Comparison of ENCODE assay signal across 25 cellular contexts in the genomic region with DNA sequence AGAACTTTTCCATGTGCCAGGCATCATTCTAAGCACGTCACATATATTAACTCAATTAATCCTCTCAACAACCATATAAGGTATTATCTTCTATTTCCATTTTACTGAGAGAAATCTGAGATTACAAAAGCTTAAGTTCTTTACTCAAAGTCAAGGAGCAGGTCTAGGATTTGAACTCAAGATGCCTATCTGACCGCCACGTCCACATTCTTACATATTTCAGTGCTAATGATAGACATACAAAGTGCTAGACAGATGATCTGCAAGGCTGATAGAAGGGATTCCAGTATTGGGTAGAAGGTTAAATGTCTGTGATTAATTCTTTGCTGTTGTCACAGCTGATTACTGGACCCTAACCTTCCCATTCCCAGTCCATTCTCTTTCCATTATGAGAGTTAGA. TPM values are rescaled to one million over a fixed set of nuclear protein-coding genes. Genes with fewer than 3 reads are reported as not detected.
DNase-seq lines count a peak whose midpoint lies in the region; ATAC-seq, FAIRE-seq and TF ChIP-seq lines count a peak whose summit lies in the region.
"Had no signal": no experiment of that assay in that cellular context is flagged by ENCODE, and none has a peak within 500 bp of the region (broad histone marks: within the 10 kb centered on the region; RNA-seq: fewer than 3 reads in every experiment).

No MANE protein-coding gene starts in this region.

- no peaks in the 10 kb centered on the region for H3K27me3 Mint-ChIP-seq in activated T-cell treated with anti-CD3 and anti-CD28 coated beads, Interleukin-2, amount 50 U/mL, for 24 hours
- no peaks in the 10 kb centered on the region for H3K27me3 Mint-ChIP-seq in activated T-cell treated with anti-CD3 and anti-CD28 coated beads, Interleukin-2, amount 50 U/mL, for 72 hours (ENCODE audit: low read depth)
- no peaks in the 10 kb centered on the region for H3K27me3 Mint-ChIP-seq in CD8-positive, alpha-beta T cell (ENCODE audit: low read depth)
- H3K27me3 Mint-ChIP-seq: CD4-positive, alpha-beta memory T cell had no signal

- FAIRE-seq in GM12878 (lab: Jason Lieb, UNC), result no peak
- FAIRE-seq: A204.1, D721Med, GM19239 had no signal

- H4K20me1 ChIP-seq in Loucy (ENCODE audit: insufficient read depth, low read length, poor library complexity, severe bottlenecking) (peaks cover 30% of the 10 kb centered on the region), GM12878 (ENCODE audit: control insufficient read depth, insufficient read depth) (no peaks in the 10 kb centered on the region)

- in situ Hi-C loops in GM12878 (cut with MboI), result no loop called here

- CTCF ChIA-PET in CD8-positive, alpha-beta T cell (lab: Charles Lee), result interaction anchor here (0.9 to 2.7 kb wide), 6 partner anchors 10 to 316 kb away, joined by 3 to 16 read pairs (median 4); no protein-coding TSS in a partner anchor
- CTCF ChIA-PET in GM12878 (lab: Yijun Ruan, JAX), result interaction anchor here (1.1 to 5.0 kb wide), 7 partner anchors 10 to 301 kb away, joined by 3 to 32 read pairs (median 4); no protein-coding TSS in a partner anchor

- no peak overlapping the region for H3K27ac ChIP-seq in CD8-positive, alpha-beta T cell (ENCODE audit: low read depth, low read length)
- no peak overlapping the region for H3K27ac ChIP-seq in GM12878 (ENCODE audit: control insufficient read depth, insufficient read depth)
- H3K27ac ChIP-seq: SK-N-MC had no signal

- no peaks in the 10 kb centered on the region for H3K9me3 ChIP-seq in CD8-positive, alpha-beta T cell (ENCODE audit: low read length)
- H3K9me3 ChIP-seq in Loucy (ENCODE audit: insufficient read depth, low read depth, low read length), result no peaks in the 10 kb centered on the region
- no peaks in the 10 kb centered on the region for H3K9me3 ChIP-seq in GM12878 (replicated peaks; ENCODE audit: control insufficient read depth, insufficient read depth, low read length)
- H3K9me3 ChIP-seq: BE2C had no signal

- RAD21 ChIA-PET in GM12878 (lab: Charles Lee; ENCODE audit: unreplicated experiment), result interaction anchor here (1.4 to 2.6 kb wide), 3 partner anchors 23 to 294 kb away, joined by 3 to 13 read pairs (median 12); no protein-coding TSS in a partner anchor

- H3K4me3 Mint-ChIP-seq in activated T-cell treated with anti-CD3 and anti-CD28 coated beads, Interleukin-2, amount 50 U/mL, for 24 hours, result no peak overlapping the region
- peak overlapping the region in 1 of 2 donors; percentile 16 for H3K4me3 Mint-ChIP-seq in activated T-cell treated with anti-CD3 and anti-CD28 coated beads, Interleukin-2, amount 50 U/mL, for 72 hours
- no peak overlapping the region for H3K4me3 Mint-ChIP-seq in CD8-positive, alpha-beta T cell
- H3K4me3 Mint-ChIP-seq: GM23338 had no signal

- H3K4me2 ChIP-seq in Loucy (ENCODE audit: low read depth, low read length, poor library complexity, severe bottlenecking) (peak overlapping the region; percentile 93), GM12878 (ENCODE audit: control insufficient read depth, insufficient read depth) (peak overlapping the region; percentile 0)
- H3K4me2 ChIP-seq: GM23338 had no signal

- TF ChIP-seq RAD21 in GM12878 (IDR thresholded peaks at IDR 0.05; ENCODE audit: insufficient read depth, low read depth, low read length), result no peak

- TF ChIP-seq EP300 in GM12878 (IDR thresholded peaks at IDR 0.05; ENCODE audit: borderline replicate concordance in 1 of 2, control insufficient read depth in 1 of 2, low read depth in 2 of 2, low read length in 2 of 2), result no peak

- BruUV-seq in GM12878 (replicated peaks; lab: Mats Ljungman, UMichigan), result no TSS peak

- H3K79me2 ChIP-seq in Loucy (ENCODE audit: insufficient read depth, low read length) (peaks cover 76% of the 10 kb centered on the region), GM12878 (ENCODE audit: control insufficient read depth, insufficient read depth, low read length) (peaks cover 61% of the 10 kb centered on the region)

- SMC1A ChIA-PET in GM12878 (lab: Charles Lee; ENCODE audit: uncharacterized antibody, unreplicated experiment), result interaction anchor here (0.9 to 2.6 kb wide), 12 partner anchors 9 to 315 kb away, joined by 3 to 11 read pairs (median 4); no protein-coding TSS in a partner anchor

- H3K9ac ChIP-seq in Loucy (ENCODE audit: low read depth, low read length, poor library complexity, severe bottlenecking) (no peak overlapping the region), GM12878 (ENCODE audit: control insufficient read depth, insufficient read depth, low read length) (no peak overlapping the region)

- WGBS in GM12878 (ENCODE audit: insufficient coverage, insufficient replicate concordance, low lambda C conversion rate, missing lambda C conversion rate), result 99% methylated on average over 3 of the region's 3 CpGs

- peaks cover 32% of the 10 kb centered on the region for H3K36me3 ChIP-seq in CD8-positive, alpha-beta T cell (ENCODE audit: insufficient read depth, low read length)
- H3K36me3 ChIP-seq in Loucy (ENCODE audit: insufficient read depth, low read length) (peaks cover 32% of the 10 kb centered on the region), GM12878 (ENCODE audit: control insufficient read depth in 2 of 2, insufficient read depth in 2 of 2, low read length in 1 of 2) (peaks cover 5 to 7% of the 10 kb centered on the region in 2 experiments)

- no peaks in the 10 kb centered on the region for H3K9me3 Mint-ChIP-seq in activated T-cell treated with anti-CD3 and anti-CD28 coated beads, Interleukin-2, amount 50 U/mL, for 24 hours
- H3K9me3 Mint-ChIP-seq in activated T-cell treated with anti-CD3 and anti-CD28 coated beads, Interleukin-2, amount 50 U/mL, for 72 hours, result no peaks in the 10 kb centered on the region
- H3K9me3 Mint-ChIP-seq in CD8-positive, alpha-beta T cell, result no peaks in the 10 kb centered on the region
- H3K9me3 Mint-ChIP-seq: CD4-positive, alpha-beta memory T cell; GM23338 had no signal

- no peak for DNase-seq in activated T-cell treated with anti-CD3 and anti-CD28 coated beads, Interleukin-2, amount 50 U/mL, for 24 hours
- no peak for DNase-seq in activated T-cell treated with anti-CD3 and anti-CD28 coated beads, Interleukin-2, amount 50 U/mL, for 72 hours
- DNase-seq in CD8-positive, alpha-beta T cell, result no peak
- DNase-seq in GM12878 (ENCODE audit: low read depth, low spot score), result no peak
- DNase-seq in stimulated activated CD4-positive, alpha-beta T cell treated with anti-CD3 and anti-CD28 coated beads, Interleukin-1b, Interleukin-23, amount 100 ng/mL, for 48 hours, result no peak
- no peak for DNase-seq in NCI-H2081 (lab: John Stamatoyannopoulos, UW)
- no peak for DNase-seq in stimulated activated CD4-positive, alpha-beta T cell treated with anti-CD3 and anti-CD28 coated beads, Interleukin-2, amount 100 ng/mL, for 24 hours
- DNase-seq: BE2C; CD4-positive, alpha-beta memory T cell; HCEC 1CT; NCI-H1105; NCI-H1694; NCI-H2107; NCI-H2227 treated with DMSO at 0.1 percent for 48 hours; NCI-H524; NCI-H82; SHP77 had no signal

- H3K4me1 Mint-ChIP-seq in activated T-cell treated with anti-CD3 and anti-CD28 coated beads, Interleukin-2, amount 50 U/mL, for 24 hours (ENCODE audit: low read depth), result peaks cover 64% of the 10 kb centered on the region
- H3K4me1 Mint-ChIP-seq in activated T-cell treated with anti-CD3 and anti-CD28 coated beads, Interleukin-2, amount 50 U/mL, for 72 hours (ENCODE audit: low read depth), result peaks cover 67% of the 10 kb centered on the region
- peaks cover 74% of the 10 kb centered on the region for H3K4me1 Mint-ChIP-seq in CD8-positive, alpha-beta T cell (ENCODE audit: low read depth)

- intact Hi-C loops in CD8-positive, alpha-beta T cell (cut with DNase I, micrococcal nuclease), result no loop called here
- intact Hi-C loops in GM12878 (cut with micrococcal nuclease; ENCODE audit: unreplicated experiment), result loop anchor here (2.0 kb wide), 1 partner anchor 15 kb away; no protein-coding TSS in a partner anchor

- no peak for ATAC-seq in activated T-cell treated with anti-CD3 and anti-CD28 coated beads, Interleukin-2, amount 50 U/mL, for 72 hours (replicated peaks in 1 of 2)
- no peak for ATAC-seq in CD8-positive, alpha-beta T cell
- no peak for ATAC-seq in GM12878
- ATAC-seq: GM23338 had no signal

- no peak overlapping the region for H3K4me3 ChIP-seq in CD8-positive, alpha-beta T cell (ENCODE audit: low read depth, low read length)
- H3K4me3 ChIP-seq in Loucy (ENCODE audit: low read length, poor library complexity, severe bottlenecking), result peak overlapping the region; percentile 34
- H3K4me3 ChIP-seq in GM12878, result peak overlapping the region; percentile 32; the same call in 1 of the 2 replicates
- H3K4me3 ChIP-seq: GM23338, SK-N-MC had no signal

- no peaks in the 10 kb centered on the region for H3K9me2 ChIP-seq in Loucy (replicated peaks; ENCODE audit: low read depth, low read length)

- H3F3A ChIP-seq in Loucy (ENCODE audit: low read depth), result no peaks in the 10 kb centered on the region

- H3K27me3 ChIP-seq in CD8-positive, alpha-beta T cell (ENCODE audit: insufficient read depth, low read length), result no peaks in the 10 kb centered on the region
- H3K27me3 ChIP-seq in Loucy (ENCODE audit: insufficient read depth, low read length, poor library complexity, severe bottlenecking) (no peaks in the 10 kb centered on the region), GM12878 (replicated peaks in 1 of 2; ENCODE audit: control insufficient read depth in 2 of 2, insufficient read depth in 2 of 2, low read length in 1 of 2) (no peaks in the 10 kb centered on the region)
- H3K27me3 ChIP-seq: BE2C had no signal

- TF ChIP-seq POLR2A in GM12878 (IDR thresholded peaks at IDR 0.05; ENCODE audit: low read depth, low read length), result no peak

- TF ChIP-seq CTCF in CD8-positive, alpha-beta T cell (IDR thresholded peaks at IDR 0.05), result no peak
- TF ChIP-seq CTCF in Loucy (conservative IDR thresholded peaks at IDR 0.05; ENCODE audit: low read length) (no peak), GM12878 (IDR thresholded peaks at IDR 0.05 in 2 of 3, conservative IDR thresholded peaks at IDR 0.05 in 1 of 3; ENCODE audit: control insufficient read depth in 2 of 3, extremely low read depth in 1 of 3, insufficient read depth in 1 of 3, low read depth in 3 of 3, low read length in 3 of 3) (no peak)

- H2AFZ ChIP-seq in Loucy (ENCODE audit: low read length) (no peak overlapping the region), GM12878 (ENCODE audit: control insufficient read depth, low read depth, low read length) (no peak overlapping the region)
- H2AFZ ChIP-seq: GM23338 had no signal

- peaks cover 51% of the 10 kb centered on the region for H3K4me1 ChIP-seq in CD8-positive, alpha-beta T cell (ENCODE audit: insufficient read depth, low read length)
- H3K4me1 ChIP-seq in Loucy (ENCODE audit: insufficient read depth, low read length, poor library complexity, severe bottlenecking) (peaks cover 57% of the 10 kb centered on the region), GM12878 (ENCODE audit: control insufficient read depth, insufficient read depth, low read length) (peaks cover 12% of the 10 kb centered on the region; the same call in 1 of the 2 replicates)

- H3K27ac Mint-ChIP-seq in activated T-cell treated with anti-CD3 and anti-CD28 coated beads, Interleukin-2, amount 50 U/mL, for 24 hours, result peak overlapping the region; percentile 67
- H3K27ac Mint-ChIP-seq in activated T-cell treated with anti-CD3 and anti-CD28 coated beads, Interleukin-2, amount 50 U/mL, for 72 hours, result no peak overlapping the region
- peak overlapping the region; percentile 16 for H3K27ac Mint-ChIP-seq in CD8-positive, alpha-beta T cell
- H3K27ac Mint-ChIP-seq: GM23338 had no signal

- peaks cover 99% of the 10 kb centered on the region for H3K36me3 Mint-ChIP-seq in activated T-cell treated with anti-CD3 and anti-CD28 coated beads, Interleukin-2, amount 50 U/mL, for 24 hours (ENCODE audit: low read depth)
- peaks cover 15 to 43% of the 10 kb centered on the region in 2 donors for H3K36me3 Mint-ChIP-seq in activated T-cell treated with anti-CD3 and anti-CD28 coated beads, Interleukin-2, amount 50 U/mL, for 72 hours (ENCODE audit: insufficient read depth in 2 of 2)
- H3K36me3 Mint-ChIP-seq in CD8-positive, alpha-beta T cell, result peaks cover 83% of the 10 kb centered on the region

- POLR2A ChIA-PET in CD8-positive, alpha-beta T cell (lab: Charles Lee), result no interaction called here
- POLR2A ChIA-PET in GM12878 (lab: Charles Lee), result interaction anchor here (1.3 to 1.4 kb wide), 2 partner anchors 14 to 27 kb away, joined by 3 read pairs; no protein-coding TSS in a partner anchor

RNA-seq across cellular contexts. Expression of a gene that starts 4.4 kb away (rescaled TPM):
- total RNA-seq in activated T-cell treated with anti-CD3 and anti-CD28 coated beads, Interleukin-2, amount 50 U/mL, for 72 hours, result 100 to 1,000 TPM; 203 to 245 TPM
- 10 to 100 TPM; 59.9 to 64.6 TPM for total RNA-seq in CD8-positive, alpha-beta T cell
- total RNA-seq in GM12878 (2013; cell fraction: nucleolus; rRNA removed), result 42.7 and 50.3 TPM in 2 replicates
- total RNA-seq in GM12878 (2014; rRNA removed) (475 and 625 TPM in 2 replicates), GM12878 (2014; rRNA removed; fragmentation: Illumina TruSeq; extraction: Trizol) (578 and 594 TPM in 2 replicates), GM12878 (2021) (380 and 389 TPM in 2 replicates)
- 268 TPM for polyA plus RNA-seq in GM12878 (2011; ENCODE audit: low read depth)
- polyA plus RNA-seq in GM12878 (2011; rRNA removed) (728 and 857 TPM in 2 replicates), GM12878 (2014; fragmentation: Illumina TruSeq; extraction: Trizol) (627 and 753 TPM in 2 replicates), GM12878 (2014; fragmentation: Nextera tagmentation; extraction: Ambion mirVana) (1,000 to 10,000 TPM; 1,250 to 1,760 TPM), GM12878 (2014; rRNA removed) (503 and 598 TPM in 2 replicates), GM12878 (2016; fragmentation: Nextera tagmentation; extraction: Ambion mirVana) (100 to 1,000 TPM; 859 to 866 TPM)
- polyA plus RNA-seq in GM12878 (2011; cell fraction: cytosol; rRNA removed), result 362 and 444 TPM in 2 replicates
- 185 and 197 TPM in 2 replicates for polyA plus RNA-seq in GM12878 (2011; cell fraction: nucleus; rRNA removed)
- 315 and 389 TPM in 2 replicates for polyA plus RNA-seq in GM12878 (2012)
- polyA minus RNA-seq in GM12878 (2011; rRNA and poly(A)+ RNA removed), result 180 and 268 TPM in 2 replicates
- polyA minus RNA-seq in GM12878 (2011; cell fraction: cytosol; rRNA and poly(A)+ RNA removed), result 93.7 and 121 TPM in 2 replicates
- polyA minus RNA-seq in GM12878 (2011; cell fraction: nucleus; rRNA and poly(A)+ RNA removed), result 12.6 and 16.7 TPM in 2 replicates

RNA-seq across cellular contexts. Expression of a gene that starts 4.7 kb away (rescaled TPM):
- total RNA-seq in activated T-cell treated with anti-CD3 and anti-CD28 coated beads, Interleukin-2, amount 50 U/mL, for 72 hours, result 10 to 100 TPM; 15.7 to 21.5 TPM
- total RNA-seq in CD8-positive, alpha-beta T cell, result 10 to 100 TPM in 1 of 2 experiments, 1 to 10 TPM in 1; 9.5 to 11.4 TPM
- 19.3 and 27.3 TPM in 2 replicates for total RNA-seq in GM12878 (2013; cell fraction: nucleolus; rRNA removed)
- total RNA-seq in GM12878 (2014; rRNA removed) (75.3 and 79.8 TPM in 2 replicates), GM12878 (2014; rRNA removed; fragmentation: Illumina TruSeq; extraction: Trizol) (38.6 and 40.2 TPM in 2 replicates), GM12878 (2021) (57.5 and 61.5 TPM in 2 replicates)
- polyA plus RNA-seq in GM12878 (2011; ENCODE audit: low read depth), result 27.3 TPM
- polyA plus RNA-seq in GM12878 (2011; rRNA removed) (60.0 and 113 TPM in 2 replicates), GM12878 (2014; fragmentation: Illumina TruSeq; extraction: Trizol) (69.9 and 72.1 TPM in 2 replicates), GM12878 (2014; fragmentation: Nextera tagmentation; extraction: Ambion mirVana) (10 to 100 TPM; 12.7 to 34.1 TPM), GM12878 (2014; rRNA removed) (56.8 and 64.3 TPM in 2 replicates), GM12878 (2016; fragmentation: Nextera tagmentation; extraction: Ambion mirVana) (100 to 1,000 TPM; 153 to 167 TPM)
- polyA plus RNA-seq in GM12878 (2011; cell fraction: cytosol; rRNA removed), result 122 and 132 TPM in 2 replicates
- 155 and 168 TPM in 2 replicates for polyA plus RNA-seq in GM12878 (2011; cell fraction: nucleus; rRNA removed)
- polyA plus RNA-seq in GM12878 (2012), result 22.4 and 28.9 TPM in 2 replicates
- polyA minus RNA-seq in GM12878 (2011; rRNA and poly(A)+ RNA removed), result 114 and 143 TPM in 2 replicates
- polyA minus RNA-seq in GM12878 (2011; cell fraction: cytosol; rRNA and poly(A)+ RNA removed), result 22.1 and 30.8 TPM in 2 replicates
- 29.0 and 38.2 TPM in 2 replicates for polyA minus RNA-seq in GM12878 (2011; cell fraction: nucleus; rRNA and poly(A)+ RNA removed)

RNA-seq across cellular contexts. Expression of a gene that starts 20.1 kb away (rescaled TPM):
- total RNA-seq in activated T-cell treated with anti-CD3 and anti-CD28 coated beads, Interleukin-2, amount 50 U/mL, for 72 hours, result 10 to 100 TPM; 11.4 to 11.7 TPM
- 10 to 100 TPM; 14.0 to 15.5 TPM for total RNA-seq in CD8-positive, alpha-beta T cell
- total RNA-seq in GM12878 (2013; cell fraction: nucleolus; rRNA removed), result 7.2 and 7.6 TPM in 2 replicates
- total RNA-seq in GM12878 (2014; rRNA removed) (3.0 and 3.2 TPM in 2 replicates), GM12878 (2014; rRNA removed; fragmentation: Illumina TruSeq; extraction: Trizol) (4.7 and 5.7 TPM in 2 replicates), GM12878 (2021) (3.9 and 4.0 TPM in 2 replicates)
- polyA plus RNA-seq in GM12878 (2011; ENCODE audit: low read depth), result 2.1 TPM
- polyA plus RNA-seq in GM12878 (2011; rRNA removed) (2.4 TPM in 2 replicates), GM12878 (2014; fragmentation: Illumina TruSeq; extraction: Trizol) (8.8 and 11.3 TPM in 2 replicates), GM12878 (2014; fragmentation: Nextera tagmentation; extraction: Ambion mirVana) (10 to 100 TPM in 1 of 2 experiments, 1 to 10 TPM in 1; 8.1 to 11.1 TPM), GM12878 (2014; rRNA removed) (4.5 and 4.6 TPM in 2 replicates), GM12878 (2016; fragmentation: Nextera tagmentation; extraction: Ambion mirVana) (1 to 10 TPM; 3.3 to 3.4 TPM)
- 0.90 and 1.2 TPM in 2 replicates for polyA plus RNA-seq in GM12878 (2011; cell fraction: cytosol; rRNA removed)
- 5.7 and 7.8 TPM in 2 replicates for polyA plus RNA-seq in GM12878 (2011; cell fraction: nucleus; rRNA removed)
- polyA plus RNA-seq in GM12878 (2012), result 0.81 and 1.0 TPM in 2 replicates
- 0.26 and 1.0 TPM in 2 replicates for polyA minus RNA-seq in GM12878 (2011; rRNA and poly(A)+ RNA removed)
- 0.52 TPM in 1 of 2 replicates, not detected in the other for polyA minus RNA-seq in GM12878 (2011; cell fraction: cytosol; rRNA and poly(A)+ RNA removed)
- 1.1 and 1.7 TPM in 2 replicates for polyA minus RNA-seq in GM12878 (2011; cell fraction: nucleus; rRNA and poly(A)+ RNA removed)

RNA-seq across cellular contexts. Expression of a gene that starts 26.2 kb away (rescaled TPM):
- total RNA-seq in activated T-cell treated with anti-CD3 and anti-CD28 coated beads, Interleukin-2, amount 50 U/mL, for 72 hours, result 1 to 10 TPM; 5.1 to 7.2 TPM
- total RNA-seq in CD8-positive, alpha-beta T cell, result 1 to 10 TPM; 6.1 to 6.4 TPM
- 3.8 and 4.6 TPM in 2 replicates for total RNA-seq in GM12878 (2013; cell fraction: nucleolus; rRNA removed)
- total RNA-seq in GM12878 (2014; rRNA removed), result 0.65 and 1.0 TPM in 2 replicates
- 0.89 and 1.2 TPM in 2 replicates for total RNA-seq in GM12878 (2014; rRNA removed; fragmentation: Illumina TruSeq; extraction: Trizol)
- 0.64 and 0.80 TPM in 2 replicates for total RNA-seq in GM12878 (2021)
- polyA plus RNA-seq in GM12878 (2011; ENCODE audit: low read depth), result 1.4 TPM
- polyA plus RNA-seq in GM12878 (2011; rRNA removed), result 1.4 and 1.6 TPM in 2 replicates
- 0.49 and 0.52 TPM in 2 replicates for polyA plus RNA-seq in GM12878 (2011; cell fraction: cytosol; rRNA removed)
- polyA plus RNA-seq in GM12878 (2011; cell fraction: nucleus; rRNA removed), result 7.8 and 10.0 TPM in 2 replicates
- 1.2 and 1.4 TPM in 2 replicates for polyA plus RNA-seq in GM12878 (2012)
- polyA plus RNA-seq in GM12878 (2014; fragmentation: Illumina TruSeq; extraction: Trizol), result 1.8 and 2.0 TPM in 2 replicates
- polyA plus RNA-seq in GM12878 (2014; fragmentation: Nextera tagmentation; extraction: Ambion mirVana), result under 1 TPM; 0.03 to 0.73 TPM
- polyA plus RNA-seq in GM12878 (2014; rRNA removed), result 1.4 and 1.5 TPM in 2 replicates
- polyA plus RNA-seq in GM12878 (2016; fragmentation: Nextera tagmentation; extraction: Ambion mirVana), result under 1 TPM; 0.12 to 0.16 TPM
- polyA minus RNA-seq in GM12878 (2011; rRNA and poly(A)+ RNA removed), result 0.59 and 0.72 TPM in 2 replicates
- 1.6 TPM in 1 of 2 replicates, not detected in the other for polyA minus RNA-seq in GM12878 (2011; cell fraction: cytosol; rRNA and poly(A)+ RNA removed)
- polyA minus RNA-seq in GM12878 (2011; cell fraction: nucleus; rRNA and poly(A)+ RNA removed), result 1.3 and 1.4 TPM in 2 replicates
- total RNA-seq: G401, RPMI7951 had no signal

RNA-seq across cellular contexts. Expression of a gene that starts 49.7 kb away (rescaled TPM):
- under 1 TPM in 1 of 2 donors, not detected in 1; 0.58 TPM for total RNA-seq in activated T-cell treated with anti-CD3 and anti-CD28 coated beads, Interleukin-2, amount 50 U/mL, for 72 hours
- total RNA-seq in CD8-positive, alpha-beta T cell, result not detected
- not detected in 2 replicates for total RNA-seq in GM12878 (2013; cell fraction: nucleolus; rRNA removed)
- total RNA-seq in GM12878 (2014; rRNA removed) (0.17 and 0.27 TPM in 2 replicates), GM12878 (2014; rRNA removed; fragmentation: Illumina TruSeq; extraction: Trizol) (0.18 and 0.32 TPM in 2 replicates), GM12878 (2021) (0.18 TPM in 1 of 2 replicates, not detected in the other)
- 0.16 TPM for polyA plus RNA-seq in GM12878 (2011; ENCODE audit: low read depth)
- polyA plus RNA-seq in GM12878 (2011; rRNA removed) (0.20 and 0.88 TPM in 2 replicates), GM12878 (2014; fragmentation: Illumina TruSeq; extraction: Trizol) (0.29 TPM in 1 of 2 replicates, not detected in the other), GM12878 (2014; fragmentation: Nextera tagmentation; extraction: Ambion mirVana) (under 1 TPM in 1 of 2 experiments, not detected in 1; 0.18 TPM), GM12878 (2014; rRNA removed) (0.06 and 0.22 TPM in 2 replicates), GM12878 (2016; fragmentation: Nextera tagmentation; extraction: Ambion mirVana) (under 1 TPM in 1 of 2 experiments, not detected in 1; 0.14 TPM)
- polyA plus RNA-seq in GM12878 (2011; cell fraction: cytosol; rRNA removed), result 0.08 and 0.19 TPM in 2 replicates
- polyA plus RNA-seq in GM12878 (2011; cell fraction: nucleus; rRNA removed), result 0.21 and 0.67 TPM in 2 replicates
- polyA plus RNA-seq in GM12878 (2012), result 0.06 and 0.15 TPM in 2 replicates
- not detected in 2 replicates for polyA minus RNA-seq in GM12878 (2011; rRNA and poly(A)+ RNA removed)
- polyA minus RNA-seq in GM12878 (2011; cell fraction: cytosol; rRNA and poly(A)+ RNA removed), result not detected in 2 replicates
- 0.24 and 0.29 TPM in 2 replicates for polyA minus RNA-seq in GM12878 (2011; cell fraction: nucleus; rRNA and poly(A)+ RNA removed)
- total RNA-seq: G401, GM23338, RPMI7951 had no signal
- polyA plus RNA-seq: GM23338 had no signal
